1 cellular context compared by ENCODE assay signal in genomic region chr5:89703799-89704198, GRCh38.
A peak's percentile ranks its signal among the peaks of the same experiment; 100 is the strongest.
TF ChIP-seq lines count a peak whose summit lies in the region.

No MANE protein-coding gene starts in this region.

TF ChIP-seq in WTC11, 78 proteins besides CTCF, POLR2A, EP300 and RAD21 (continued from another document):
- TF ChIP-seq FOXP4 (CRISPR knock-in tag; IDR thresholded peaks at IDR 0.05), result peak; percentile 75; the same call in 1 of the 2 replicates
TF ChIP-seq in WTC11: peak in this region for 7.
